20 cellular contexts compared by ENCODE assay signal in genomic region chr21:32949701-32950100, GRCh38.
DNase-seq lines count a peak whose midpoint lies in the region; ATAC-seq, FAIRE-seq and TF ChIP-seq lines count a peak whose summit lies in the region.
"Had no signal": no experiment of that assay in that cellular context is flagged by ENCODE, and none has a peak within 500 bp of the region (broad histone marks: within the 10 kb centered on the region; RNA-seq: fewer than 3 reads in every experiment).

No MANE protein-coding gene starts in this region.

- H3K4me1 ChIP-seq in H1 (replicated peaks in 1 of 4; ENCODE audit: control insufficient read depth in 3 of 4, insufficient read depth in 4 of 4, low read length in 3 of 4) (peaks cover 1 to 9% (median 7%) of the 10 kb centered on the region in 4 experiments; a peak in 4 of 7 replicates), neural progenitor cell (peaks cover 53% of the 10 kb centered on the region)

- TF ChIP-seq EP300 in H1 (IDR thresholded peaks at IDR 0.05; ENCODE audit: borderline replicate concordance in 1 of 2, low read depth in 2 of 2, low read length in 2 of 2), result no peak

- no peaks in the 10 kb centered on the region for H3K79me2 ChIP-seq in H1 (ENCODE audit: control insufficient read depth in 1 of 2, insufficient read depth in 2 of 2, low read length in 2 of 2)
- H3K79me2 ChIP-seq in neural progenitor cell (ENCODE audit: low read depth), result no peaks in the 10 kb centered on the region

- CTCF ChIA-PET in H1 (lab: Charles Lee; ENCODE audit: partially characterized antibody), result interaction anchor here (0.7 to 2.3 kb wide), 14 partner anchors 9 to 248 kb away, joined by 3 to 28 read pairs (median 3); no protein-coding TSS in a partner anchor

- H3K56ac ChIP-seq in H1 (replicated peaks; ENCODE audit: insufficient read length, low read depth, low read length), result no peak overlapping the region

- no peaks in the 10 kb centered on the region for H4K20me1 ChIP-seq in H1 (replicated peaks in 1 of 2; ENCODE audit: control insufficient read depth in 1 of 2, insufficient read depth in 2 of 2, low read length in 2 of 2)
- H4K20me1 ChIP-seq in neural progenitor cell (ENCODE audit: low read depth), result peaks cover 18% of the 10 kb centered on the region

- H4K91ac ChIP-seq in H1 (replicated peaks; ENCODE audit: insufficient read length, low read length), result no peak overlapping the region

- H3K9me3 Mint-ChIP-seq in neural progenitor cell (peaks cover 8% of the 10 kb centered on the region), mesothelial cell of epicardium (peaks cover 9% of the 10 kb centered on the region)
- peaks cover 0 to 6% of the 10 kb centered on the region in 2 donors for H3K9me3 Mint-ChIP-seq in activated naive CD4-positive, alpha-beta T cell treated with anti-CD3 and anti-CD28 coated beads, Interleukin-2, amount 50 U/mL, for 72 hours

- DNase-seq in Ammon's horn (ENCODE audit: low spot score), result peak; percentile 85
- no peak for DNase-seq in GM18507 (ENCODE audit: extremely low spot score, insufficient read length, low read depth)
- DNase-seq in H1 (ENCODE audit: low read depth in 1 of 2, low spot score in 2 of 2), result no peak
- peak; percentile 32 for DNase-seq in neural progenitor cell (ENCODE audit: low spot score)
- DNase-seq in NCI-H1436 treated with DMSO at 0.1 percent for 48 hours (lab: John Stamatoyannopoulos, UW), result no peak
- DNase-seq in dermis blood vessel endothelial cell, result no peak
- DNase-seq in activated naive CD4-positive, alpha-beta T cell treated with anti-CD3 and anti-CD28 coated beads, Interleukin-2, amount 50 U/mL, for 72 hours (ENCODE audit: low spot score in 2 of 2), result no peak
- no peak for DNase-seq in mesothelial cell of epicardium (ENCODE audit: low spot score in 2 of 2, unreplicated experiment in 2 of 2)
- DNase-seq: 8988T, DMS79 treated with DMSO at 0.1 percent for 48 hours, MG63, NCI-H1417, NCI-H187, NCI-H2107, NCI-H69, SIG-M5, SK-N-SH had no signal

- H3K4me3 ChIP-seq in H1 (ENCODE audit: extremely low read depth in 1 of 4, insufficient read depth in 2 of 4, low read depth in 3 of 4, low read length in 4 of 4), result no peak overlapping the region
- H3K4me3 ChIP-seq in neural progenitor cell, result no peak overlapping the region
- H3K4me3 ChIP-seq: GM12878, HAP-1, MG63 had no signal

- WGBS in H1 (ENCODE audit: extremely low coverage in 1 of 2, insufficient coverage in 1 of 2, insufficient read length in 1 of 2, insufficient replicate concordance in 2 of 2, low coverage in 1 of 2, low lambda C conversion rate in 2 of 2, missing lambda C conversion rate in 1 of 2), 2 experiments, result 65% methylated on average over 3 of the region's 3 CpGs; no CpG with 5 or more reads in 1 of the 2 experiments

- H4K8ac ChIP-seq in H1 (ENCODE audit: extremely low read depth, insufficient read depth, low read length), result no peak overlapping the region

- no peak for TF ChIP-seq RAD21 in H1 (IDR thresholded peaks at IDR 0.05 in 1 of 2, conservative IDR thresholded peaks at IDR 0.05 in 1 of 2; ENCODE audit: low read depth in 2 of 2, low read length in 2 of 2)

- H3K23ac ChIP-seq in H1 (ENCODE audit: insufficient read length), result no peak overlapping the region

- no peaks in the 10 kb centered on the region for H3K79me1 ChIP-seq in H1 (ENCODE audit: low read depth, low read length)

- H4K5ac ChIP-seq in H1 (ENCODE audit: insufficient read length, low read depth, low read length), result no peak overlapping the region

- H2AFZ ChIP-seq in H1 (ENCODE audit: low read length) (no peak overlapping the region), neural progenitor cell (replicated peaks) (no peak overlapping the region)

- H3K27ac ChIP-seq in H1 (ENCODE audit: low read depth, low read length) (no peak overlapping the region), neural progenitor cell (no peak overlapping the region)

- H2BK15ac ChIP-seq in H1 (ENCODE audit: low read length), result no peak overlapping the region

- H3K14ac ChIP-seq in H1 (ENCODE audit: insufficient read length), result no peak overlapping the region

- peaks cover 51% of the 10 kb centered on the region for H3K4me1 Mint-ChIP-seq in neural progenitor cell
- H3K4me1 Mint-ChIP-seq in mesothelial cell of epicardium, result no peaks in the 10 kb centered on the region

- H3K4me2 ChIP-seq in H1 (ENCODE audit: insufficient read depth in 1 of 2, low read depth in 2 of 2, low read length in 2 of 2) (no peak overlapping the region), neural progenitor cell (no peak overlapping the region)
- H3K4me2 ChIP-seq: SK-N-SH had no signal

- no peak overlapping the region for H3K18ac ChIP-seq in H1 (ENCODE audit: extremely low read depth, low read length)

- ATAC-seq in activated naive CD4-positive, alpha-beta T cell treated with anti-CD3 and anti-CD28 coated beads, Interleukin-2, amount 50 U/mL, for 72 hours, result no peak
- ATAC-seq: GM12878, Panc1 had no signal

- H2BK120ac ChIP-seq in H1 (replicated peaks; ENCODE audit: low read depth, low read length), result no peak overlapping the region

- no peaks in the 10 kb centered on the region for H3K9me3 ChIP-seq in H1 (ENCODE audit: insufficient read depth in 2 of 2, low read depth in 1 of 2, low read length in 1 of 2)
- H3K9me3 ChIP-seq in neural progenitor cell (ENCODE audit: low read depth), result no peaks in the 10 kb centered on the region
- H3K9me3 ChIP-seq: HAP-1, MG63, SK-N-SH had no signal

- POLR2A ChIA-PET in H1 (lab: Charles Lee; ENCODE audit: partially characterized antibody), result interaction anchor here (1.3 kb wide), 1 partner anchor 9 kb away, joined by 5 read pairs; no protein-coding TSS in a partner anchor

- H3K4me3 Mint-ChIP-seq in neural progenitor cell, result no peak overlapping the region
- no peak overlapping the region for H3K4me3 Mint-ChIP-seq in mesothelial cell of epicardium

- H3K27me3 ChIP-seq in H1 (replicated peaks in 1 of 4; ENCODE audit: control insufficient read depth in 3 of 4, extremely low read depth in 1 of 4, insufficient read depth in 3 of 4, low read length in 3 of 4) (no peaks in the 10 kb centered on the region), neural progenitor cell (no peaks in the 10 kb centered on the region)

- no peak overlapping the region for H2BK20ac ChIP-seq in H1 (ENCODE audit: low read length)

- TF ChIP-seq POLR2A in H1 (IDR thresholded peaks at IDR 0.05; ENCODE audit: control extremely low read depth in 1 of 2, low read depth in 2 of 2, low read length in 2 of 2), result no peak

- H2BK12ac ChIP-seq in H1 (ENCODE audit: low read depth, low read length), result no peak overlapping the region

- no peak overlapping the region for H3K4ac ChIP-seq in H1 (replicated peaks; ENCODE audit: insufficient read length, low read depth, low read length)

- no peak overlapping the region for H2BK5ac ChIP-seq in H1 (ENCODE audit: low read depth, low read length)

- H2AK5ac ChIP-seq in H1 (ENCODE audit: low read depth, low read length), result no peak overlapping the region

- no peaks in the 10 kb centered on the region for H3K23me2 ChIP-seq in H1 (ENCODE audit: low read depth, low read length)

- FAIRE-seq in GM18507 (lab: Jason Lieb, UNC) (peak; percentile 47), H1 (lab: Jason Lieb, UNC) (peak; percentile 7)
- FAIRE-seq: GM12878 had no signal

- H3K27me3 Mint-ChIP-seq in neural progenitor cell (ENCODE audit: insufficient read depth, low read depth) (peaks cover 60% of the 10 kb centered on the region), mesothelial cell of epicardium (ENCODE audit: low read depth) (peaks cover 57% of the 10 kb centered on the region)

- peaks cover 37% of the 10 kb centered on the region for H3F3A ChIP-seq in neural progenitor cell (ENCODE audit: low read depth)

- H3K9ac ChIP-seq in H1 (replicated peaks in 1 of 4; ENCODE audit: extremely low read depth in 1 of 4, low read depth in 3 of 4, low read length in 3 of 4) (no peak overlapping the region), neural progenitor cell (no peak overlapping the region)
- H3K9ac ChIP-seq: SK-N-SH had no signal

- H3K36me3 Mint-ChIP-seq in neural progenitor cell (no peaks in the 10 kb centered on the region), mesothelial cell of epicardium (no peaks in the 10 kb centered on the region)
- H3K36me3 Mint-ChIP-seq in activated naive CD4-positive, alpha-beta T cell treated with anti-CD3 and anti-CD28 coated beads, Interleukin-2, amount 50 U/mL, for 72 hours, result no peaks in the 10 kb centered on the region

- no peak overlapping the region for H3K27ac Mint-ChIP-seq in neural progenitor cell
- no peak overlapping the region for H3K27ac Mint-ChIP-seq in activated naive CD4-positive, alpha-beta T cell treated with anti-CD3 and anti-CD28 coated beads, Interleukin-2, amount 50 U/mL, for 72 hours
- H3K27ac Mint-ChIP-seq in mesothelial cell of epicardium, result no peak overlapping the region

- TF ChIP-seq CTCF in H1 (IDR thresholded peaks at IDR 0.05; ENCODE audit: control extremely low read depth in 1 of 3, insufficient read depth in 1 of 3, low read depth in 1 of 3, low read length in 3 of 3) (no peak), neural progenitor cell (IDR thresholded peaks at IDR 0.05) (no peak), mesothelial cell of epicardium (IDR thresholded peaks at IDR 0.05; ENCODE audit: unreplicated experiment) (no peak)

- H3K36me3 ChIP-seq in H1 (ENCODE audit: control insufficient read depth in 2 of 4, insufficient read depth in 4 of 4, low read length in 3 of 4) (no peaks in the 10 kb centered on the region), neural progenitor cell (no peaks in the 10 kb centered on the region)
- H3K36me3 ChIP-seq: HAP-1, MG63 had no signal

TF ChIP-seq in H1, 55 proteins besides CTCF, POLR2A, EP300 and RAD21:
- TF ChIP-seq CBX5 (IDR thresholded peaks at IDR 0.05; ENCODE audit: low read depth, low read length), result no peak
- no peak for TF ChIP-seq CREB1 (IDR thresholded peaks at IDR 0.05)
- TF ChIP-seq JUN (IDR thresholded peaks at IDR 0.05; ENCODE audit: low read depth, low read length), result no peak
- no peak for TF ChIP-seq GABPA (IDR thresholded peaks at IDR 0.05; ENCODE audit: borderline replicate concordance, insufficient read depth, low read length)
- no peak for TF ChIP-seq TEAD4 (IDR thresholded peaks at IDR 0.05; ENCODE audit: low read depth, low read length)
- no peak for TF ChIP-seq RFX5 (IDR thresholded peaks at IDR 0.05; ENCODE audit: borderline replicate concordance, low read depth, low read length)

Comparison
In these comparisons a context has a peak if more than half of its experiments do, and no peak if none do; other contexts are left out.
1. DNase-seq: peak in Ammon's horn (single experiment) and neural progenitor cell (single experiment); none in GM18507 (single experiment), H1 (0 of 2), NCI-H1436 treated with DMSO at 0.1 percent for 48 hours (single experiment), dermis blood vessel endothelial cell (single experiment), activated naive CD4-positive, alpha-beta T cell treated with anti-CD3 and anti-CD28 coated beads, Interleukin-2, amount 50 U/mL, for 72 hours (0 of 2) and mesothelial cell of epicardium (0 of 2).